ENCODE assay signal across 1 cellular context in genomic region chr2:238239872-238240760, GRCh38.
TF ChIP-seq lines count a peak whose summit lies in the region.

HES6 (minus strand) TSS chr2:238240038; CDS start chr2:238239905, 133 bp downstream.

TF ChIP-seq in K562, 482 proteins besides CTCF, POLR2A, EP300 and RAD21 (continued from another document and continues in another):
- TF ChIP-seq KDM5B (IDR thresholded peaks at IDR 0.05; ENCODE audit: insufficient replicate concordance, low read depth, low read length) (peak; percentile 91), MLLT1 (IDR thresholded peaks at IDR 0.05) (no peak), PCBP2 (IDR thresholded peaks at IDR 0.05; ENCODE audit: low read depth, low read length, poor library complexity, severe bottlenecking) (no peak), POLR2H (tag; IDR thresholded peaks at IDR 0.05; ENCODE audit: low read depth) (peak; percentile 93), ZNF436 (CRISPR knock-in tag; IDR thresholded peaks at IDR 0.05) (no peak), TAL1 (IDR thresholded peaks at IDR 0.05) (no peak), ZNF217 (CRISPR knock-in tag; IDR thresholded peaks at IDR 0.05) (no peak), CBX1 (IDR thresholded peaks at IDR 0.05; ENCODE audit: low read depth) (no peak), RBM25 (IDR thresholded peaks at IDR 0.05; ENCODE audit: low read depth, low read length, severe bottlenecking) (peak; percentile 99), ETV5 (CRISPR knock-in tag; IDR thresholded peaks at IDR 0.05; ENCODE audit: low read depth) (no peak), ARID2 (IDR thresholded peaks at IDR 0.05) (no peak), DNMT1 (IDR thresholded peaks at IDR 0.05) (no peak), ZNF3 (CRISPR knock-in tag; IDR thresholded peaks at IDR 0.05) (no peak), HMGN3 (IDR thresholded peaks at IDR 0.05; ENCODE audit: borderline replicate concordance, extremely low read depth, insufficient read length, low read depth, low read length) (no peak), CTBP1 (IDR thresholded peaks at IDR 0.05; ENCODE audit: borderline replicate concordance) (peak; percentile 91), TCFL5 (CRISPR knock-in tag; conservative IDR thresholded peaks at IDR 0.05) (no peak), XRCC5 (IDR thresholded peaks at IDR 0.05; ENCODE audit: low read depth, low read length) (no peak), TSHZ1 (CRISPR knock-in tag; IDR thresholded peaks at IDR 0.05) (no peak), ZHX1 (conservative IDR thresholded peaks at IDR 0.05; ENCODE audit: low read length) (no peak), YBX1 (IDR thresholded peaks at IDR 0.05) (no peak), NFE2L1 (tag; IDR thresholded peaks at IDR 0.05; ENCODE audit: borderline replicate concordance, low read depth) (no peak), E2F6 (IDR thresholded peaks at IDR 0.05; ENCODE audit: borderline replicate concordance in 1 of 2, extremely low read depth in 1 of 2, insufficient read depth in 1 of 2, insufficient read length in 1 of 2, low read depth in 1 of 2, low read length in 1 of 2, poor library complexity in 1 of 2, severe bottlenecking in 1 of 2) (peak; percentile 6 to 53), MTA3 (IDR thresholded peaks at IDR 0.05; ENCODE audit: borderline replicate concordance) (peak; percentile 88), HNRNPK (IDR thresholded peaks at IDR 0.05; ENCODE audit: low read depth, low read length, poor library complexity, severe bottlenecking) (peak; percentile 23), ZNF76 (CRISPR knock-in tag; IDR thresholded peaks at IDR 0.05; ENCODE audit: borderline replicate concordance) (no peak), HNRNPH1 (optimal IDR thresholded peaks at IDR 0.05; ENCODE audit: low read depth, low read length) (no peak), SIN3B (IDR thresholded peaks at IDR 0.05; ENCODE audit: low read depth) (0 out of 2 replicates have a peak, but pooled peaks have one; percentile 12), SRSF3 (IDR thresholded peaks at IDR 0.05; ENCODE audit: insufficient read depth, low read length) (no peak), PRPF4 (IDR thresholded peaks at IDR 0.05; ENCODE audit: insufficient read depth, low read depth, low read length, poor library complexity, severe bottlenecking) (no peak), PML (IDR thresholded peaks at IDR 0.05; ENCODE audit: low read length) (no peak), ZBTB11 (CRISPR knock-in tag; IDR thresholded peaks at IDR 0.05) (peak in 1 of 3 experiments; percentile 49; a peak in 1 of 6 replicates), NR4A1 (CRISPR knock-in tag; IDR thresholded peaks at IDR 0.05) (no peak), NR4A1 (tag; IDR thresholded peaks at IDR 0.05) (no peak), HDGF (IDR thresholded peaks at IDR 0.05) (no peak)
- TF ChIP-seq, protein P1, sequence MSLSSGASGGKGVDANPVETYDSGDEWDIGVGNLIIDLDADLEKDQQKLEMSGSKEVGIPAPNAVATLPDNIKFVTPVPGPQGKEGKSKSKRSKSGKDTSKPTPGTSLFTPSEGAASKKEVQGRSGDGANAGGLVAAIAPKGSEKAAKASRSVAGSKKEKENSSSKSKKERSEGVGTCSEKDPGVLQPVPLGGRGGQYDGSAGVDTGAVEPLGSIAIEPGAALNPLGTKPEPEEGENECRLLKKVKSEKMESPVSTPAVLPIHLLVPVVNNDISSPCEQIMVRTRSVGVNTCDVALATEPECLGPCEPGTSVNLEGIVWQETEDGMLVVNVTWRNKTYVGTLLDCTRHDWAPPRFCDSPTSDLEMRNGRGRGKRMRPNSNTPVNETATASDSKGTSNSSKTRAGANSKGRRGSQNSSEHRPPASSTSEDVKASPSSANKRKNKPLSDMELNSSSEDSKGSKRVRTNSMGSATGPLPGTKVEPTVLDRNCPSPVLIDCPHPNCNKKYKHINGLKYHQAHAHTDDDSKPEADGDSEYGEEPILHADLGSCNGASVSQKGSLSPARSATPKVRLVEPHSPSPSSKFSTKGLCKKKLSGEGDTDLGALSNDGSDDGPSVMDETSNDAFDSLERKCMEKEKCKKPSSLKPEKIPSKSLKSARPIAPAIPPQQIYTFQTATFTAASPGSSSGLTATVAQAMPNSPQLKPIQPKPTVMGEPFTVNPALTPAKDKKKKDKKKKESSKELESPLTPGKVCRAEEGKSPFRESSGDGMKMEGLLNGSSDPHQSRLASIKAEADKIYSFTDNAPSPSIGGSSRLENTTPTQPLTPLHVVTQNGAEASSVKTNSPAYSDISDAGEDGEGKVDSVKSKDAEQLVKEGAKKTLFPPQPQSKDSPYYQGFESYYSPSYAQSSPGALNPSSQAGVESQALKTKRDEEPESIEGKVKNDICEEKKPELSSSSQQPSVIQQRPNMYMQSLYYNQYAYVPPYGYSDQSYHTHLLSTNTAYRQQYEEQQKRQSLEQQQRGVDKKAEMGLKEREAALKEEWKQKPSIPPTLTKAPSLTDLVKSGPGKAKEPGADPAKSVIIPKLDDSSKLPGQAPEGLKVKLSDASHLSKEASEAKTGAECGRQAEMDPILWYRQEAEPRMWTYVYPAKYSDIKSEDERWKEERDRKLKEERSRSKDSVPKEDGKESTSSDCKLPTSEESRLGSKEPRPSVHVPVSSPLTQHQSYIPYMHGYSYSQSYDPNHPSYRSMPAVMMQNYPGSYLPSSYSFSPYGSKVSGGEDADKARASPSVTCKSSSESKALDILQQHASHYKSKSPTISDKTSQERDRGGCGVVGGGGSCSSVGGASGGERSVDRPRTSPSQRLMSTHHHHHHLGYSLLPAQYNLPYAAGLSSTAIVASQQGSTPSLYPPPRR (CRISPR knock-in tag; IDR thresholded peaks at IDR 0.05; ENCODE audit: borderline replicate concordance): no peak
- TF ChIP-seq, protein P2, sequence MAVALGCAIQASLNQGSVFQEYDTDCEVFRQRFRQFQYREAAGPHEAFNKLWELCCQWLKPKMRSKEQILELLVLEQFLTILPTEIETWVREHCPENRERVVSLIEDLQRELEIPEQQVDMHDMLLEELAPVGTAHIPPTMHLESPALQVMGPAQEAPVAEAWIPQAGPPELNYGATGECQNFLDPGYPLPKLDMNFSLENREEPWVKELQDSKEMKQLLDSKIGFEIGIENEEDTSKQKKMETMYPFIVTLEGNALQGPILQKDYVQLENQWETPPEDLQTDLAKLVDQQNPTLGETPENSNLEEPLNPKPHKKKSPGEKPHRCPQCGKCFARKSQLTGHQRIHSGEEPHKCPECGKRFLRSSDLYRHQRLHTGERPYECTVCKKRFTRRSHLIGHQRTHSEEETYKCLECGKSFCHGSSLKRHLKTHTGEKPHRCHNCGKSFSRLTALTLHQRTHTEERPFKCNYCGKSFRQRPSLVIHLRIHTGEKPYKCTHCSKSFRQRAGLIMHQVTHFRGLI (CRISPR knock-in tag; IDR thresholded peaks at IDR 0.05): no peak
- TF ChIP-seq, protein P3, sequence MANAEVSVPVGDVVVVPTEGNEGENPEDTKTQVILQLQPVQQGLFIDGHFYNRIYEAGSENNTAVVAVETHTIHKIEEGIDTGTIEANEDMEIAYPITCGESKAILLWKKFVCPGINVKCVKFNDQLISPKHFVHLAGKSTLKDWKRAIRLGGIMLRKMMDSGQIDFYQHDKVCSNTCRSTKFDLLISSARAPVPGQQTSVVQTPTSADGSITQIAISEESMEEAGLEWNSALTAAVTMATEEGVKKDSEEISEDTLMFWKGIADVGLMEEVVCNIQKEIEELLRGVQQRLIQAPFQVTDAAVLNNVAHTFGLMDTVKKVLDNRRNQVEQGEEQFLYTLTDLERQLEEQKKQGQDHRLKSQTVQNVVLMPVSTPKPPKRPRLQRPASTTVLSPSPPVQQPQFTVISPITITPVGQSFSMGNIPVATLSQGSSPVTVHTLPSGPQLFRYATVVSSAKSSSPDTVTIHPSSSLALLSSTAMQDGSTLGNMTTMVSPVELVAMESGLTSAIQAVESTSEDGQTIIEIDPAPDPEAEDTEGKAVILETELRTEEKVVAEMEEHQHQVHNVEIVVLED (CRISPR knock-in tag; IDR thresholded peaks at IDR 0.05): 0 out of 2 replicates have a peak, but pooled peaks have one; percentile 8
- TF ChIP-seq, protein P4, sequence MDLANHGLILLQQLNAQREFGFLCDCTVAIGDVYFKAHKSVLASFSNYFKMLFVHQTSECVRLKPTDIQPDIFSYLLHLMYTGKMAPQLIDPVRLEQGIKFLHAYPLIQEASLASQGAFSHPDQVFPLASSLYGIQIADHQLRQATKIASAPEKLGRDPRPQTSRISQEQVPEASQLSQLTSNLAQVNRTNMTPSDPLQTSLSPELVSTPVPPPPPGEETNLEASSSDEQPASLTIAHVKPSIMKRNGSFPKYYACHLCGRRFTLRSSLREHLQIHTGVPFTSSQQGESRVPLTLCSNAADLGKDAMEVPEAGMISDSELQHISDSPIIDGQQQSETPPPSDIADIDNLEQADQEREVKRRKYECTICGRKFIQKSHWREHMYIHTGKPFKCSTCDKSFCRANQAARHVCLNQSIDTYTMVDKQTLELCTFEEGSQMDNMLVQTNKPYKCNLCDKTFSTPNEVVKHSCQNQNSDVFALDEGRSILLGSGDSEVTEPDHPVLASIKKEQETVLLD (IDR thresholded peaks at IDR 0.05): no peak
